In the genomic region with DNA sequence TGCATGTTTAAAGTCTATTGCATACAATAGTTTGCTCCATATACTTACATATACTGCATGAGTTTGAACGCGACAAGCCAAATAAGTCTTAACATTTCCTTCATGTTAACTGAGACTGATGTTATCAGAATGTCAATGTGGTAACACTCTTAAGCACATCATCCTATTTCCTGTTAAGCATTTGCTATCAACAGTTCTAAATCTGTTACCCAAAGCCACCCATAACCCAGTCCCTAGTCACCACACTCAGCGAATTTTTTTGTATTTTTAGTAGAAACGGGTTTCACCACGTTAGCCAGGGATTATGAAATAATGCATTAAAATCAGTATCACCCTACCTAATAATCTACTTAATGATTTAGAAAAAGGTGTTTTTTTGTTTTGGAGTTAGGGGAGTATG, we compare ENCODE assay signal across 18 cellular contexts. TPM values are rescaled to one million over a fixed set of nuclear protein-coding genes. Genes with fewer than 3 reads are reported as not detected.
DNase-seq lines count a peak whose midpoint lies in the region; ATAC-seq and TF ChIP-seq lines count a peak whose summit lies in the region.
"Had no signal": no experiment of that assay in that cellular context is flagged by ENCODE, and none has a peak within 500 bp of the region (broad histone marks: within the 10 kb centered on the region; RNA-seq: fewer than 3 reads in every experiment).

No MANE protein-coding gene starts in this region.

- POLR2A ChIA-PET in OCI-LY7 (lab: Charles Lee): interaction anchor here (0.9 to 1.2 kb wide), 2 partner anchors 13 to 15 kb away, joined by 3 read pairs; no protein-coding TSS in a partner anchor
- POLR2A ChIA-PET in activated naive CD8-positive, alpha-beta T cell treated with anti-CD3 and anti-CD28 coated beads, Interleukin-2, amount 10 ng/mL, durations not matched to agents 7 days and 5 days (lab: Charles Lee): interaction anchor here (0.6 to 2.8 kb wide), 3 partner anchors 9 to 36 kb away, joined by 3 to 10 read pairs (median 3); no protein-coding TSS in a partner anchor

- H3K4me3 ChIP-seq in OCI-LY7 (ENCODE audit: low read depth, low read length, poor library complexity, severe bottlenecking): no peak overlapping the region
- H3K4me3 ChIP-seq in smooth muscle cell: no peak overlapping the region
- no peak overlapping the region for H3K4me3 ChIP-seq in HAP-1
- H3K4me3 ChIP-seq: lung, uterus had no signal

- H3K9ac ChIP-seq in smooth muscle cell (ENCODE audit: low read depth): no peak overlapping the region

- H3K79me2 ChIP-seq in OCI-LY7 (ENCODE audit: insufficient read depth, low read depth, low read length) (peaks cover 100% of the 10 kb centered on the region), smooth muscle cell (ENCODE audit: low read depth) (peaks cover 100% of the 10 kb centered on the region)

- no peaks in the 10 kb centered on the region for H3K27me3 ChIP-seq in smooth muscle cell (ENCODE audit: low read depth)
- no peaks in the 10 kb centered on the region for H3K27me3 ChIP-seq in HAP-1 (ENCODE audit: low read depth)
- H3K27me3 ChIP-seq: uterus had no signal

- H3K27ac ChIP-seq in OCI-LY7 (ENCODE audit: low read depth, low read length, poor library complexity, severe bottlenecking) (no peak overlapping the region), smooth muscle cell (ENCODE audit: low read depth) (peak overlapping the region; percentile 2)
- H3K27ac ChIP-seq: uterus had no signal

- peak; percentile 82 for ATAC-seq in activated CD8-positive, alpha-beta memory T cell treated with anti-CD3 and anti-CD28 coated beads, Interleukin-2, amount 10 ng/mL, durations not matched to agents 7 days and 5 days
- peak; percentile 98 for ATAC-seq in activated naive CD8-positive, alpha-beta T cell treated with anti-CD3 and anti-CD28 coated beads, Interleukin-2, amount 10 ng/mL, durations not matched to agents 7 days and 5 days (ENCODE audit: low read depth)
- ATAC-seq in GM21423 (IDR thresholded peaks at IDR 0.05; ENCODE audit: unreplicated experiment): no peak
- ATAC-seq: PC-3; sciatic nerve; stimulated activated memory B cell treated with anti-CD40 and anti-IgM and Interleukin-4, amounts not matched to agents 10 μg/mL and 1 μg/mL and 100 μg/mL, for 72 hours had no signal

- peaks cover 62% of the 10 kb centered on the region for H3F3A ChIP-seq in smooth muscle cell (ENCODE audit: low read depth)

- TF ChIP-seq CTCF in OCI-LY7 (conservative IDR thresholded peaks at IDR 0.05; ENCODE audit: low read length) (no peak), smooth muscle cell (IDR thresholded peaks at IDR 0.05; ENCODE audit: borderline replicate concordance, insufficient read depth, poor library complexity, severe bottlenecking) (no peak)

- intact Hi-C loops in OCI-LY7 (cut with micrococcal nuclease; ENCODE audit: unreplicated experiment): no loop called here

- CTCF ChIA-PET in activated CD8-positive, alpha-beta memory T cell treated with anti-CD3 and anti-CD28 coated beads, Interleukin-2, amount 10 ng/mL, durations not matched to agents 7 days and 5 days (lab: Charles Lee): interaction anchor here (1.2 to 2.9 kb wide), 3 partner anchors 12 to 207 kb away, joined by 3 to 10 read pairs (median 4); no protein-coding TSS in a partner anchor
- CTCF ChIA-PET in OCI-LY7 (lab: Charles Lee; ENCODE audit: unreplicated experiment): no interaction called here

- no peak overlapping the region for H2AFZ ChIP-seq in OCI-LY7 (ENCODE audit: low read length)
- H2AFZ ChIP-seq in smooth muscle cell (ENCODE audit: low read depth): no peak overlapping the region

- H3K9me3 Mint-ChIP-seq in activated CD8-positive, alpha-beta memory T cell treated with anti-CD3 and anti-CD28 coated beads, Interleukin-2, amount 10 ng/mL, durations not matched to agents 7 days and 5 days (ENCODE audit: low read depth): no peaks in the 10 kb centered on the region
- no peaks in the 10 kb centered on the region for H3K9me3 Mint-ChIP-seq in activated naive CD8-positive, alpha-beta T cell treated with anti-CD3 and anti-CD28 coated beads, Interleukin-2, amount 10 ng/mL, durations not matched to agents 7 days and 5 days
- H3K9me3 Mint-ChIP-seq: stimulated activated memory B cell treated with anti-CD40 and anti-IgM and Interleukin-4, amounts not matched to agents 10 μg/mL and 1 μg/mL and 100 μg/mL, for 72 hours had no signal

- H3K4me2 ChIP-seq in OCI-LY7 (ENCODE audit: low read length) (no peak overlapping the region), smooth muscle cell (no peak overlapping the region)

- H3K36me3 ChIP-seq in OCI-LY7 (ENCODE audit: insufficient read depth, low read length) (peaks cover 100% of the 10 kb centered on the region), smooth muscle cell (ENCODE audit: low read depth) (peaks cover 62% of the 10 kb centered on the region), HAP-1 (replicated peaks) (peaks cover 97% of the 10 kb centered on the region)
- H3K36me3 ChIP-seq: uterus had no signal

- no peaks in the 10 kb centered on the region for H3K9me2 ChIP-seq in OCI-LY7 (ENCODE audit: insufficient read depth, low read length)

- H4K20me1 ChIP-seq in OCI-LY7 (ENCODE audit: insufficient read depth, low read length) (peaks cover 72% of the 10 kb centered on the region), smooth muscle cell (ENCODE audit: low read depth) (peaks cover 100% of the 10 kb centered on the region)

- peaks cover 79% of the 10 kb centered on the region for H3K4me1 Mint-ChIP-seq in activated CD8-positive, alpha-beta memory T cell treated with anti-CD3 and anti-CD28 coated beads, Interleukin-2, amount 10 ng/mL, durations not matched to agents 7 days and 5 days
- H3K4me1 Mint-ChIP-seq in activated naive CD8-positive, alpha-beta T cell treated with anti-CD3 and anti-CD28 coated beads, Interleukin-2, amount 10 ng/mL, durations not matched to agents 7 days and 5 days: peaks cover 45% of the 10 kb centered on the region

- H3K4me1 ChIP-seq in OCI-LY7 (ENCODE audit: insufficient read depth, low read length, poor library complexity, severe bottlenecking) (no peaks in the 10 kb centered on the region), smooth muscle cell (ENCODE audit: low read depth) (no peaks in the 10 kb centered on the region), HAP-1 (peaks cover 4% of the 10 kb centered on the region)

- H3K9me3 ChIP-seq in OCI-LY7 (ENCODE audit: low read length) (no peaks in the 10 kb centered on the region), smooth muscle cell (replicated peaks; ENCODE audit: low read depth) (no peaks in the 10 kb centered on the region), HAP-1 (no peaks in the 10 kb centered on the region)
- H3K9me3 ChIP-seq: Caco-2, uterus had no signal

- 83% methylated on average over 5 of the region's 5 CpGs for WGBS in smooth muscle cell (ENCODE audit: low lambda C conversion rate)

- H3K27ac Mint-ChIP-seq in activated CD8-positive, alpha-beta memory T cell treated with anti-CD3 and anti-CD28 coated beads, Interleukin-2, amount 10 ng/mL, durations not matched to agents 7 days and 5 days: peak overlapping the region; percentile 93
- H3K27ac Mint-ChIP-seq in activated naive CD8-positive, alpha-beta T cell treated with anti-CD3 and anti-CD28 coated beads, Interleukin-2, amount 10 ng/mL, durations not matched to agents 7 days and 5 days: peak overlapping the region; percentile 91
- H3K27ac Mint-ChIP-seq: stimulated activated memory B cell treated with anti-CD40 and anti-IgM and Interleukin-4, amounts not matched to agents 10 μg/mL and 1 μg/mL and 100 μg/mL, for 72 hours had no signal

- H3K36me3 Mint-ChIP-seq in activated CD8-positive, alpha-beta memory T cell treated with anti-CD3 and anti-CD28 coated beads, Interleukin-2, amount 10 ng/mL, durations not matched to agents 7 days and 5 days: peaks cover 75% of the 10 kb centered on the region
- peaks cover 44% of the 10 kb centered on the region for H3K36me3 Mint-ChIP-seq in activated naive CD8-positive, alpha-beta T cell treated with anti-CD3 and anti-CD28 coated beads, Interleukin-2, amount 10 ng/mL, durations not matched to agents 7 days and 5 days

- in situ Hi-C loops in HAP-1 (cut with MboI; ENCODE audit: low sequenced_read_pairs): no loop called here

- no peak for DNase-seq in activated CD8-positive, alpha-beta memory T cell treated with anti-CD3 and anti-CD28 coated beads, Interleukin-2, amount 10 ng/mL, durations not matched to agents 7 days and 5 days
- no peak for DNase-seq in activated CD8-positive, alpha-beta memory T cell treated with anti-CD3 and anti-CD28 coated beads, Interleukin-2, amount 50 U/mL, for 48 hours
- DNase-seq in OCI-LY7 (ENCODE audit: low spot score) (no peak), smooth muscle cell (lab: John Stamatoyannopoulos, UW; ENCODE audit: unreplicated experiment) (no peak), HAP-1 (ENCODE audit: low spot score in 2 of 2) (no peak), HK-2 (ENCODE audit: unreplicated experiment) (no peak)
- no peak for DNase-seq in activated naive CD8-positive, alpha-beta T cell treated with anti-CD3 and anti-CD28 coated beads, Interleukin-2, amount 10 ng/mL, durations not matched to agents 7 days and 5 days
- DNase-seq: Caco-2, foreskin melanocyte, KG1, NCI-H187, NCI-H524 treated with DMSO at 0.1 percent for 48 hours, PC-3, uterus had no signal

- H3K27me3 Mint-ChIP-seq in activated CD8-positive, alpha-beta memory T cell treated with anti-CD3 and anti-CD28 coated beads, Interleukin-2, amount 10 ng/mL, durations not matched to agents 7 days and 5 days: no peaks in the 10 kb centered on the region
- no peaks in the 10 kb centered on the region for H3K27me3 Mint-ChIP-seq in activated naive CD8-positive, alpha-beta T cell treated with anti-CD3 and anti-CD28 coated beads, Interleukin-2, amount 10 ng/mL, durations not matched to agents 7 days and 5 days
- H3K27me3 Mint-ChIP-seq: stimulated activated memory B cell treated with anti-CD40 and anti-IgM and Interleukin-4, amounts not matched to agents 10 μg/mL and 1 μg/mL and 100 μg/mL, for 72 hours had no signal

- TSS peak; percentile 16 for BruUV-seq in OCI-LY7 (replicated peaks; lab: Mats Ljungman, UMichigan)

- H3K4me3 Mint-ChIP-seq in activated CD8-positive, alpha-beta memory T cell treated with anti-CD3 and anti-CD28 coated beads, Interleukin-2, amount 10 ng/mL, durations not matched to agents 7 days and 5 days: peak overlapping the region; percentile 50
- peak overlapping the region; percentile 76 for H3K4me3 Mint-ChIP-seq in activated naive CD8-positive, alpha-beta T cell treated with anti-CD3 and anti-CD28 coated beads, Interleukin-2, amount 10 ng/mL, durations not matched to agents 7 days and 5 days
- H3K4me3 Mint-ChIP-seq: stimulated activated memory B cell treated with anti-CD40 and anti-IgM and Interleukin-4, amounts not matched to agents 10 μg/mL and 1 μg/mL and 100 μg/mL, for 72 hours had no signal

RNA-seq across cellular contexts. Expression of gene HNRNPC, which starts 39.4 kb away (rescaled TPM):
- 100 to 1,000 TPM; 718 to 921 TPM for total RNA-seq in activated CD8-positive, alpha-beta memory T cell treated with anti-CD3 and anti-CD28 coated beads, Interleukin-2, amount 10 ng/mL, durations not matched to agents 7 days and 5 days
- total RNA-seq in OCI-LY7 (2014; rRNA removed; shearing (Covaris generic)): 887 and 1,000 TPM in 2 replicates
- total RNA-seq in OCI-LY7 (2022): 897 and 969 TPM in 2 replicates
- 100 to 1,000 TPM; 658 to 677 TPM for total RNA-seq in activated naive CD8-positive, alpha-beta T cell treated with anti-CD3 and anti-CD28 coated beads, Interleukin-2, amount 10 ng/mL, durations not matched to agents 7 days and 5 days
- total RNA-seq in smooth muscle cell: 514 and 606 TPM in 2 replicates
- 408 TPM in 2 replicates for polyA plus RNA-seq in smooth muscle cell

RNA-seq across cellular contexts. Expression of gene RPGRIP1, which starts 50.1 kb away (rescaled TPM):
- total RNA-seq in activated CD8-positive, alpha-beta memory T cell treated with anti-CD3 and anti-CD28 coated beads, Interleukin-2, amount 10 ng/mL, durations not matched to agents 7 days and 5 days: not detected
- 0.13 TPM in 1 of 2 replicates, not detected in the other for total RNA-seq in OCI-LY7 (2014; rRNA removed; shearing (Covaris generic))
- total RNA-seq in OCI-LY7 (2022): 0.39 and 0.51 TPM in 2 replicates
- not detected for total RNA-seq in activated naive CD8-positive, alpha-beta T cell treated with anti-CD3 and anti-CD28 coated beads, Interleukin-2, amount 10 ng/mL, durations not matched to agents 7 days and 5 days
- not detected in 2 replicates for total RNA-seq in smooth muscle cell
- polyA plus RNA-seq in smooth muscle cell: 0.21 TPM in 1 of 2 replicates, not detected in the other
- total RNA-seq: Caco-2 had no signal
